16 cellular contexts compared by ENCODE assay signal in the genomic region with DNA sequence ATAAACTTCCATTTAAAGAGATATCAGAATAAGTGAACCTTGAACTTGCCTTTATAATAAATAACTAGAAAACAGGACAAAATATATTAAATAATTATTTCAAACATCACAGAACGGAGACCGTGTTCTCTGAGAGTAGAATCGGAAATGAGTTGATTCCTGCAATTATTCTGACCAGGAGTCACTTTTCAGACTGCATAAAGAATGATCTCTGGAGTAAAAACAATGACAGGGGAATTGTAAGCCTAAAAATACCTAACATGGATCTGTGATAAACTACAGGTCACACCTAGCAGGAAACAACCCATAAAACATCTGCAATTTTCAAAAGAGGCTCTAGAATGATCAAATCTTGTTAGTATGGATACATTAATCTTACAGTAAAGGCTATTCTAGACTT.
A peak's percentile ranks its signal among the peaks of the same experiment; 100 is the strongest.
DNase-seq lines count a peak whose midpoint lies in the region; ATAC-seq, FAIRE-seq and TF ChIP-seq lines count a peak whose summit lies in the region.
"Had no signal": no experiment of that assay in that cellular context is flagged by ENCODE, and none has a peak within 500 bp of the region (broad histone marks: within the 10 kb centered on the region; RNA-seq: fewer than 3 reads in every experiment).

No MANE protein-coding gene starts in this region.

- H3K27me3 ChIP-seq in mammary epithelial cell (ENCODE audit: insufficient read depth, low read length) (no peaks in the 10 kb centered on the region), breast epithelium (no peaks in the 10 kb centered on the region), SJSA1 (replicated peaks) (no peaks in the 10 kb centered on the region)
- H3K27me3 ChIP-seq: BLaER1 treated with 17β-estradiol and CSF1 and Interleukin-3, amounts not matched to agents 10 nM and 100 nM had no signal

- no peaks in the 10 kb centered on the region for H3K9me3 ChIP-seq in mammary epithelial cell (replicated peaks; ENCODE audit: insufficient read depth, low read length)
- no peaks in the 10 kb centered on the region for H3K9me3 ChIP-seq in breast epithelium
- H3K9me3 ChIP-seq in SJSA1 (replicated peaks) = no peaks in the 10 kb centered on the region
- peaks cover 0 to 4% of the 10 kb centered on the region in 2 donors for H3K9me3 ChIP-seq in kidney (ENCODE audit: control insufficient read depth in 1 of 2, low read length in 2 of 2)
- H3K9me3 ChIP-seq: BLaER1 treated with 17β-estradiol and CSF1 and Interleukin-3, amounts not matched to agents 10 nM and 100 nM; HAP-1 had no signal

- no peaks in the 10 kb centered on the region for H3K36me3 ChIP-seq in mammary epithelial cell (ENCODE audit: insufficient read depth, low read length)
- no peaks in the 10 kb centered on the region for H3K36me3 ChIP-seq in breast epithelium
- H3K36me3 ChIP-seq in SJSA1 = no peaks in the 10 kb centered on the region
- H3K36me3 ChIP-seq in kidney (ENCODE audit: control insufficient read depth in 1 of 2, insufficient read depth in 2 of 2, low read length in 2 of 2) = no peaks in the 10 kb centered on the region
- H3K36me3 ChIP-seq: BLaER1 treated with 17β-estradiol and CSF1 and Interleukin-3, amounts not matched to agents 10 nM and 100 nM; HAP-1 had no signal

- H3K4me1 ChIP-seq in mammary epithelial cell (ENCODE audit: insufficient read depth, low read length) (no peaks in the 10 kb centered on the region), breast epithelium (no peaks in the 10 kb centered on the region), SJSA1 (replicated peaks) (peaks cover 17% of the 10 kb centered on the region), kidney (ENCODE audit: control insufficient read depth in 1 of 2, insufficient read depth in 1 of 2, low read depth in 1 of 2, low read length in 2 of 2) (no peaks in the 10 kb centered on the region)

- no peak for FAIRE-seq in kidney (lab: Jason Lieb, UNC)
- FAIRE-seq: HepG2 had no signal

- no peaks in the 10 kb centered on the region for H4K20me1 ChIP-seq in mammary epithelial cell (ENCODE audit: insufficient read depth, low read length)
- H4K20me1 ChIP-seq: BLaER1 treated with 17β-estradiol and CSF1 and Interleukin-3, amounts not matched to agents 10 nM and 100 nM had no signal

- intact Hi-C loops in mammary epithelial cell (cut with micrococcal nuclease) (no loop called here), breast epithelium (cut with DNase I; ENCODE audit: low total_unique reads) (no loop called here), kidney (cut with DNase I) (no loop called here)

- 87% methylated on average over 3 of the region's 3 CpGs for WGBS in mammary epithelial cell (ENCODE audit: low coverage, missing lambda C conversion rate)

- no peaks in the 10 kb centered on the region for H3K79me2 ChIP-seq in mammary epithelial cell (ENCODE audit: insufficient read depth, low read length)

- H3K4me3 ChIP-seq in mammary epithelial cell (replicated peaks in 1 of 3; ENCODE audit: insufficient read depth in 1 of 3, low read depth in 2 of 3, low read length in 3 of 3) (no peak overlapping the region), breast epithelium (no peak overlapping the region), SJSA1 (no peak overlapping the region), fibroblast of the aortic adventitia (ENCODE audit: low read depth, low read length) (no peak overlapping the region), kidney (ENCODE audit: low read length in 2 of 2) (no peak overlapping the region)
- H3K4me3 ChIP-seq: BLaER1 treated with 17β-estradiol and CSF1 and Interleukin-3, amounts not matched to agents 10 nM and 100 nM; HAP-1 had no signal

- CTCF ChIA-PET in mammary epithelial cell (lab: Charles Lee; ENCODE audit: low non-redundant PET) = interaction anchor here (0.6 kb wide), 1 partner anchor 797 kb away, joined by 4 read pairs; no protein-coding TSS in a partner anchor

- no TSS peak for BruUV-seq in mammary epithelial cell (replicated peaks; lab: Mats Ljungman, UMichigan)

- no peak for TF ChIP-seq POLR2A in breast epithelium (IDR thresholded peaks at IDR 0.05)

- ATAC-seq in HG03457 (IDR thresholded peaks at IDR 0.05; ENCODE audit: unreplicated experiment) (no peak), GM19351 (IDR thresholded peaks at IDR 0.05; ENCODE audit: unreplicated experiment) (no peak), HG03354 (IDR thresholded peaks at IDR 0.05; ENCODE audit: poor library complexity, severe bottlenecking, unreplicated experiment) (no peak)
- ATAC-seq: CD8-positive, alpha-beta T cell; HepG2 had no signal

- DNase-seq in mammary epithelial cell = no peak
- DNase-seq in breast epithelium (ENCODE audit: low spot score in 2 of 2) = no peak
- DNase-seq in SJSA1 (ENCODE audit: low read depth in 1 of 2, low spot score in 2 of 2) = no peak
- peak; percentile 7 for DNase-seq in fibroblast of the aortic adventitia (ENCODE audit: low read depth)
- no peak for DNase-seq in kidney
- DNase-seq: 8988T; Calu3; CD8-positive, alpha-beta T cell; DMS79 treated with DMSO at 0.1 percent for 48 hours; GF-D8 had no signal

- TF ChIP-seq CTCF in mammary epithelial cell (conservative IDR thresholded peaks at IDR 0.05 in 1 of 2, IDR thresholded peaks at IDR 0.05 in 1 of 2; ENCODE audit: extremely low read depth in 1 of 2, insufficient read depth in 1 of 2, low read depth in 1 of 2, low read length in 2 of 2) (no peak), breast epithelium (IDR thresholded peaks at IDR 0.05) (no peak), fibroblast of the aortic adventitia (IDR thresholded peaks at IDR 0.05; ENCODE audit: insufficient read depth, low read length) (no peak), kidney (IDR thresholded peaks at IDR 0.05; ENCODE audit: borderline replicate concordance, extremely low read depth, insufficient read depth) (no peak)

- H3K4me2 ChIP-seq in mammary epithelial cell (ENCODE audit: insufficient read depth, low read depth, low read length) = no peak overlapping the region

- dilution Hi-C loops in mammary epithelial cell (cut with HindIII; ENCODE audit: low sequenced_read_pairs) = no loop called here

- H3K27ac ChIP-seq in mammary epithelial cell (ENCODE audit: insufficient read depth, low read depth, low read length) = no peak overlapping the region
- no peak overlapping the region for H3K27ac ChIP-seq in breast epithelium
- peak overlapping the region; percentile 93 for H3K27ac ChIP-seq in SJSA1
- H3K27ac ChIP-seq in kidney (ENCODE audit: low read depth in 2 of 2, low read length in 2 of 2) = no peak overlapping the region

- H3K9ac ChIP-seq in mammary epithelial cell (ENCODE audit: insufficient read depth, low read length) = no peak overlapping the region
- no peak overlapping the region for H3K9ac ChIP-seq in kidney (ENCODE audit: low read length in 2 of 2)
- H3K9ac ChIP-seq: BLaER1 treated with 17β-estradiol and CSF1 and Interleukin-3, amounts not matched to agents 10 nM and 100 nM had no signal

- peak overlapping the region; percentile 52 for H2AFZ ChIP-seq in mammary epithelial cell (ENCODE audit: low read depth, low read length)

- in situ Hi-C loops in mammary epithelial cell (cut with MboI; ENCODE audit: low sequenced_read_pairs in 2 of 2) = no loop called here
